In the genomic region with DNA sequence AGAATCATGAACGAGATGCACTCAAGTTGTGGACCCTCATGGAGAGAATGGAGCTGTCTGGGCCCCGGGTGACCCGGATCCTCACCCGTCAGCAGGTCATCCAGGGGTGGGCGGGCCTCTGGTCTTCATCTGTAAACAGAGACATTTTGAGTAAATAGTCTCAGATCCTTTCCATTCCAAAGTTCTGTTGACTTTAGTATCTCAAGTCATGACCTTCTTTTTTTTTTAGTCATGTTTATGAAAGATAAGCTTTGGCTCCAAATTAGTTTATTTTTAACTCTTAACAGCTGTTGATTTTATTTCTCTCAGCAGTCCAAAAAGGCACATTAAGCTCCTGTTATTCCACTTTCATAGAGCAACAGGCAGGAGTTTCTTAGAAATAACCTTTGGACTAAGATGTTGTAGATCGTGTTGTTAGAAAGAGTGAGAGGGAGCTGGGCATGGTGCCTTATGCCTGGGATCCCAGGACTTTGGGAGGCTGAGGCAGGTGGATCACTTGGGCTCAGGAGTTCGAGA, we compare ENCODE assay signal across 15 cellular contexts. TPM values are rescaled to one million over a fixed set of nuclear protein-coding genes. Genes with fewer than 3 reads are reported as not detected.
A peak's percentile ranks its signal among the peaks of the same experiment; 100 is the strongest.
DNase-seq lines count a peak whose midpoint lies in the region; ATAC-seq and TF ChIP-seq lines count a peak whose summit lies in the region.
"Had no signal": no experiment of that assay in that cellular context is flagged by ENCODE, and none has a peak within 500 bp of the region (broad histone marks: within the 10 kb centered on the region; RNA-seq: fewer than 3 reads in every experiment).

No MANE protein-coding gene starts in this region.

- DNase-seq in stimulated activated naive CD8-positive, alpha-beta T cell treated with anti-CD3 and anti-CD28 coated beads, Interleukin-15, amount 100 ng/mL, for 72 hours = no peak
- DNase-seq in colonic mucosa (peak; percentile 85), mesenteric fat pad (ENCODE audit: low spot score) (peak; percentile 88), NCI-H345 (lab: John Stamatoyannopoulos, UW) (no peak)
- DNase-seq in stimulated activated CD4-positive, alpha-beta T cell treated with anti-CD3 and anti-CD28 coated beads, Interleukin-1b, Interleukin-23, amount 100 ng/mL, for 48 hours = no peak
- DNase-seq: ACHN; CD4-positive, alpha-beta memory T cell; GF-D8; NCI-H146; NCI-H226; NCI-H526 treated with DMSO at 0.1 percent for 48 hours had no signal

- H3K27ac ChIP-seq in colonic mucosa = peak overlapping the region; percentile 65
- H3K27ac ChIP-seq: SJSA1 had no signal

- no peak for TF ChIP-seq CTCF in colonic mucosa (IDR thresholded peaks at IDR 0.05)

- no peaks in the 10 kb centered on the region for H3K9me3 ChIP-seq in colonic mucosa
- H3K9me3 ChIP-seq: SJSA1 had no signal

- H3K9me3 Mint-ChIP-seq in stimulated activated naive CD8-positive, alpha-beta T cell treated with anti-CD3 and anti-CD28 coated beads, Interleukin-15, Interleukin-2, amounts not matched to agents 100 ng/mL and 50 ng/mL, for 24 hours = no peaks in the 10 kb centered on the region
- H3K9me3 Mint-ChIP-seq in stimulated activated naive CD8-positive, alpha-beta T cell treated with anti-CD3 and anti-CD28 coated beads, Interleukin-15, amount 100 ng/mL, for 72 hours = no peaks in the 10 kb centered on the region
- H3K9me3 Mint-ChIP-seq: CD4-positive, alpha-beta memory T cell; IgD-negative memory B cell had no signal

- H3K27ac Mint-ChIP-seq in stimulated activated naive CD8-positive, alpha-beta T cell treated with anti-CD3 and anti-CD28 coated beads, Interleukin-15, Interleukin-2, amounts not matched to agents 100 ng/mL and 50 ng/mL, for 24 hours = peak overlapping the region; percentile 20
- peak overlapping the region in 1 of 2 donors; percentile 87 for H3K27ac Mint-ChIP-seq in stimulated activated naive CD8-positive, alpha-beta T cell treated with anti-CD3 and anti-CD28 coated beads, Interleukin-15, amount 100 ng/mL, for 72 hours

- peaks cover 9% of the 10 kb centered on the region for H3K4me1 Mint-ChIP-seq in stimulated activated naive CD8-positive, alpha-beta T cell treated with anti-CD3 and anti-CD28 coated beads, Interleukin-15, Interleukin-2, amounts not matched to agents 100 ng/mL and 50 ng/mL, for 24 hours (ENCODE audit: low read depth)
- peaks cover 27% of the 10 kb centered on the region for H3K4me1 Mint-ChIP-seq in stimulated activated naive CD8-positive, alpha-beta T cell treated with anti-CD3 and anti-CD28 coated beads, Interleukin-15, amount 100 ng/mL, for 72 hours

- H3K4me1 ChIP-seq in colonic mucosa = peaks cover 4% of the 10 kb centered on the region
- H3K4me1 ChIP-seq: SJSA1 had no signal

- intact Hi-C loops in colonic mucosa (cut with DNase I) = no loop called here

- peaks cover 42% of the 10 kb centered on the region for H3K36me3 Mint-ChIP-seq in stimulated activated naive CD8-positive, alpha-beta T cell treated with anti-CD3 and anti-CD28 coated beads, Interleukin-15, Interleukin-2, amounts not matched to agents 100 ng/mL and 50 ng/mL, for 24 hours (ENCODE audit: low read depth)

- no peak overlapping the region for H3K4me3 ChIP-seq in colonic mucosa
- H3K4me3 ChIP-seq: SJSA1 had no signal

- ATAC-seq in stimulated activated naive CD8-positive, alpha-beta T cell treated with anti-CD3 and anti-CD28 coated beads, Interleukin-15, amount 100 ng/mL, for 72 hours = no peak
- no peak for ATAC-seq in HG03378 (IDR thresholded peaks at IDR 0.05; ENCODE audit: unreplicated experiment)

- peak overlapping the region in 1 of 2 donors; percentile 41 for H3K9ac ChIP-seq in colonic mucosa (ENCODE audit: low read depth in 2 of 2, low read length in 2 of 2)

- H3K4me3 Mint-ChIP-seq in stimulated activated naive CD8-positive, alpha-beta T cell treated with anti-CD3 and anti-CD28 coated beads, Interleukin-15, Interleukin-2, amounts not matched to agents 100 ng/mL and 50 ng/mL, for 24 hours = no peak overlapping the region
- no peak overlapping the region for H3K4me3 Mint-ChIP-seq in stimulated activated naive CD8-positive, alpha-beta T cell treated with anti-CD3 and anti-CD28 coated beads, Interleukin-15, amount 100 ng/mL, for 72 hours
- H3K4me3 Mint-ChIP-seq: CD4-positive, alpha-beta memory T cell; IgD-negative memory B cell had no signal

- H3K27me3 ChIP-seq in colonic mucosa = no peaks in the 10 kb centered on the region
- H3K27me3 ChIP-seq: SJSA1 had no signal

- H3K27me3 Mint-ChIP-seq in stimulated activated naive CD8-positive, alpha-beta T cell treated with anti-CD3 and anti-CD28 coated beads, Interleukin-15, Interleukin-2, amounts not matched to agents 100 ng/mL and 50 ng/mL, for 24 hours = no peaks in the 10 kb centered on the region
- no peaks in the 10 kb centered on the region for H3K27me3 Mint-ChIP-seq in stimulated activated naive CD8-positive, alpha-beta T cell treated with anti-CD3 and anti-CD28 coated beads, Interleukin-15, amount 100 ng/mL, for 72 hours
- H3K27me3 Mint-ChIP-seq: CD4-positive, alpha-beta memory T cell; IgD-negative memory B cell had no signal

- no peaks in the 10 kb centered on the region for H3K36me3 ChIP-seq in colonic mucosa

RNA-seq across cellular contexts. Expression of gene AMN, which starts 48.9 kb away (rescaled TPM):
- total RNA-seq in colonic mucosa = 100 to 1,000 TPM; 186 to 239 TPM
- total RNA-seq in mesenteric fat pad = 1.8 TPM
- total RNA-seq: SJSA1 had no signal

Comparison
In these comparisons a context has a peak if more than half of its experiments do, and no peak if none do; other contexts are left out.
1. DNase-seq: peak in colonic mucosa (single experiment) and mesenteric fat pad (single experiment); none in stimulated activated naive CD8-positive, alpha-beta T cell treated with anti-CD3 and anti-CD28 coated beads, Interleukin-15, amount 100 ng/mL, for 72 hours (0 of 2), NCI-H345 (single experiment) and stimulated activated CD4-positive, alpha-beta T cell treated with anti-CD3 and anti-CD28 coated beads, Interleukin-1b, Interleukin-23, amount 100 ng/mL, for 48 hours (single experiment).
2. RNA of gene AMN, which starts 48.9 kb away (total RNA-seq): 186 to 239 TPM in colonic mucosa; 1.8 TPM in mesenteric fat pad (single experiment); every median in the first group is over 10 times any median in the second.